ENCODE assay signal across 24 cellular contexts in the genomic region with DNA sequence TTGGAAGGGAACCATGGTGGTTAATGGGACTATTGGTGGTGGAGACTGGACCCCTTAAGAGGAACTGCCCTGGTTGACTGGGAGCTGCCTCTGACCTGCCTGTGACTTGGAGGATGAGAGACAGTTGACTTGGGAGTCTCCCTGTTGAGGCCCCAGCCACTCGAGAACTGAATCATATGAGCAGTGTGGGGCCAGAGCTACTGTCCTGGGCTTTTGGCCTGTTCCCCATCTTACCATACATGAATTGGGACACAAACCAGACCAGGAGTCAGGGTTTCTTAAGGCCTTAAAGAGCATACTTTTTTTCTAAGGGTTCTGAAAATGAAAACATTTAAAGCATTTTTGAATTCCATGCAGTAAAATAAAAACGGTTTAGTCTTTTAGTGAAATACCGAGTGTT.
DNase-seq lines count a peak whose midpoint lies in the region; ATAC-seq and TF ChIP-seq lines count a peak whose summit lies in the region.
"Had no signal": no experiment of that assay in that cellular context is flagged by ENCODE, and none has a peak within 500 bp of the region (broad histone marks: within the 10 kb centered on the region; RNA-seq: fewer than 3 reads in every experiment).

No MANE protein-coding gene starts in this region.

- H3K27ac ChIP-seq in skeletal muscle tissue (ENCODE audit: low read depth, low read length) (peak overlapping the region; percentile 83), SJCRH30 (no peak overlapping the region), upper lobe of right lung (no peak overlapping the region), ovary (no peak overlapping the region)
- H3K27ac ChIP-seq: neural progenitor cell had no signal

- no peak for TF ChIP-seq CTCF in upper lobe of right lung (IDR thresholded peaks at IDR 0.05)
- no peak for TF ChIP-seq CTCF in ovary (IDR thresholded peaks at IDR 0.05)

- ATAC-seq in upper lobe of right lung (no peak), GM21367 (IDR thresholded peaks at IDR 0.05; ENCODE audit: unreplicated experiment) (no peak)
- ATAC-seq: activated T-cell treated with anti-CD3 and anti-CD28 coated beads, Interleukin-2, amount 50 U/mL, for 72 hours; left colon; stimulated activated naive B cell treated with anti-CD40 and anti-IgM and Interleukin-4, amounts not matched to agents 10 μg/mL and 1 μg/mL and 100 μg/mL, for 72 hours had no signal

- H3K9me3 ChIP-seq in skeletal muscle tissue (ENCODE audit: control insufficient read depth in 3 of 3, low read length in 3 of 3): no peaks in the 10 kb centered on the region
- H3K9me3 ChIP-seq in SJCRH30 (replicated peaks): no peaks in the 10 kb centered on the region
- no peaks in the 10 kb centered on the region for H3K9me3 ChIP-seq in upper lobe of right lung
- H3K9me3 ChIP-seq in ovary: no peaks in the 10 kb centered on the region

- no peak overlapping the region for H3K9ac ChIP-seq in skeletal muscle tissue (ENCODE audit: low read depth in 1 of 3, low read length in 3 of 3)
- H3K9ac ChIP-seq: neural progenitor cell had no signal

- TF ChIP-seq EP300 in ovary (IDR thresholded peaks at IDR 0.05): no peak

- H3K4me3 ChIP-seq in skeletal muscle tissue (ENCODE audit: low read length in 3 of 3) (peak overlapping the region in 1 of 3 donors; percentile 7), SJCRH30 (no peak overlapping the region), upper lobe of right lung (no peak overlapping the region), ovary (no peak overlapping the region)
- H3K4me3 ChIP-seq: neural progenitor cell had no signal

- TF ChIP-seq POLR2A in ovary (IDR thresholded peaks at IDR 0.05): no peak

- H3K4me1 ChIP-seq in skeletal muscle tissue (ENCODE audit: control insufficient read depth in 3 of 3, insufficient read depth in 3 of 3, low read length in 3 of 3) (peaks cover 55 to 81% (median 65%) of the 10 kb centered on the region in 3 donors), SJCRH30 (peaks cover 35% of the 10 kb centered on the region), upper lobe of right lung (no peaks in the 10 kb centered on the region), ovary (ENCODE audit: insufficient read depth) (peaks cover 28% of the 10 kb centered on the region)

- 31 to 69% (median 35%) methylated on average over 3 of the region's 3 CpGs for WGBS in ovary, 3 donors

- H3K36me3 ChIP-seq in skeletal muscle tissue (ENCODE audit: control insufficient read depth in 3 of 3, insufficient read depth in 3 of 3, low read length in 3 of 3) (peaks cover 0 to 17% (median 9%) of the 10 kb centered on the region in 3 donors), SJCRH30 (peaks cover 10% of the 10 kb centered on the region), upper lobe of right lung (no peaks in the 10 kb centered on the region), ovary (no peaks in the 10 kb centered on the region)
- H3K36me3 ChIP-seq: neural progenitor cell had no signal

- intact Hi-C loops in upper lobe of right lung (cut with DNase I) (no loop called here), ovary (cut with DNase I) (no loop called here)

- DNase-seq in LHCN-M2 (ENCODE audit: low read depth) (peak; percentile 36), fibroblast of gingiva (ENCODE audit: low read depth) (peak; percentile 30), myocyte (ENCODE audit: low read depth) (peak; percentile 53), SJCRH30 (no peak), upper lobe of right lung (no peak), ovary (no peak)
- DNase-seq: activated CD4-positive, alpha-beta T cell treated with anti-CD3 and anti-CD28 coated beads, Interleukin-2, amount 50 U/mL, for 48 hours; activated T-cell treated with anti-CD3 and anti-CD28 coated beads, Interleukin-2, amount 50 U/mL, for 72 hours; C1 segment of cervical spinal cord; COR-L47; endodermal cell; H9; immature natural killer cell; left colon; NCI-H187 treated with DMSO at 0.1 percent for 48 hours; NCI-H2171 treated with DMSO at 0.1 percent for 48 hours; NCI-H510A; OCI-M1; SHP77; stimulated activated naive B cell treated with anti-CD40 and anti-IgM and Interleukin-4, amounts not matched to agents 10 μg/mL and 1 μg/mL and 100 μg/mL, for 72 hours; T-helper 2 cell had no signal

- H3K27me3 ChIP-seq in skeletal muscle tissue (ENCODE audit: control insufficient read depth in 3 of 3, insufficient read depth in 3 of 3, low read length in 3 of 3): no peaks in the 10 kb centered on the region
- H3K27me3 ChIP-seq in SJCRH30: no peaks in the 10 kb centered on the region
- H3K27me3 ChIP-seq in upper lobe of right lung: no peaks in the 10 kb centered on the region
- H3K27me3 ChIP-seq in ovary: no peaks in the 10 kb centered on the region
- H3K27me3 ChIP-seq: neural progenitor cell had no signal

Comparison
In these comparisons a context has a peak if more than half of its experiments do, and no peak if none do; other contexts are left out.
1. DNase-seq: peak in LHCN-M2 (single experiment), fibroblast of gingiva (single experiment) and myocyte (single experiment); none in SJCRH30 (0 of 2), upper lobe of right lung (single experiment) and ovary (0 of 5).